1 cellular context compared by ENCODE assay signal in the genomic region with DNA sequence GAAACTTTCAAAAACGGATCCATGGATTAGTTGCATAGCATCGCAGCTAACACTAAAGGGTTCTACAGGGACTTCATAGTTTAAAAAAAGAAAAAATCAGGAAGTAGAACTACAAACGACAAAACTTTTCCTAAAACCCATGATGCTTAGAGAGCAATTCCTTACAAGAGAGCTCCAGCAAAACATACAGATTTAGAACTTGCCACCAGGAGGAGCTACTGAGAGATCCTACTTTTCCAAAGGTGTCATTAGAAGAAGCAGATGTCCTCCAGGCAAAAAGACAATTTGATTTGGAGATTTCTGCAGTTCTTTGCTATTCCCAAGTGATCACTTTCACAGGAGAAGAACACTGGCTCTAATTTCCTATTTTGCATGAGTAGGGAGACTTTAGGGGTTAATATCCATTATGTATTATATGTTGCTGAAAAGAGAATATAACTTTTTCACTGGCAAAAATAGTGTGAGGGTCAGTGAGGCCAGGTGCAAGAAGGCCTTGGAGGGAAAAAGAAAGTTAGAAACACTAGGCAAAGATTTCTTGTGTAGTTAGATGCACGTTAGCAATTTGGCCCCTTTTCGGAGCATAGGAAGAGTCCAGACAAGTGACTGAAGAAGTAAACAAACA.
TF ChIP-seq lines count a peak whose summit lies in the region.

No MANE protein-coding gene starts in this region.

TF ChIP-seq in H1, 55 proteins besides CTCF, POLR2A, EP300 and RAD21:
- TF ChIP-seq SIRT6 (IDR thresholded peaks at IDR 0.05; ENCODE audit: low read length): no peak
- TF ChIP-seq, protein P1, sequence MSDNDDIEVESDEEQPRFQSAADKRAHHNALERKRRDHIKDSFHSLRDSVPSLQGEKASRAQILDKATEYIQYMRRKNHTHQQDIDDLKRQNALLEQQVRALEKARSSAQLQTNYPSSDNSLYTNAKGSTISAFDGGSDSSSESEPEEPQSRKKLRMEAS (IDR thresholded peaks at IDR 0.05): no peak
- TF ChIP-seq GABPA (IDR thresholded peaks at IDR 0.05; ENCODE audit: borderline replicate concordance, insufficient read depth, low read length): no peak
- TF ChIP-seq TAF7 (optimal IDR thresholded peaks at IDR 0.05; ENCODE audit: borderline replicate concordance, low read depth, low read length): no peak
- TF ChIP-seq HDAC2 (IDR thresholded peaks at IDR 0.05; ENCODE audit: borderline replicate concordance in 1 of 2, low read depth in 2 of 2, low read length in 2 of 2): no peak
